In the genomic region with DNA sequence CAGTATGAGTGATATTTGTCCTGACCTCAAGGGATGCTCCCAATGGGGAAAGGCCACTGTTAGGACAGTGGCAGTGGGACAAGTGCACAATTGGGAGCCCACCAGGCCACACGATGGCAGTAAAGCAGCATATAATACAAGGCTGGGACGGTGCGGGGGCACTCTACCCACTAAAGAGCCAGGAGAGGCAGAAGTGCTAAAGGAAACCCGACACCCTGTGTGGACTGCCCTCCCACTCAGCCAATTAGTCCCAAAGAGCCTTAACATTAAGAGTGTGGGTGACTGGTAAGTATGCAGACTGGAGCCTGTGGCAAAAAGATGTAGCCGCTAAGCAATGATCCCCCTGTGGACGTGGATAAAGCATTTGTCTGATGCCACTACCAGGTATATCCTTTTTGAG, we compare ENCODE assay signal across 9 cellular contexts. TPM values are rescaled to one million over a fixed set of nuclear protein-coding genes. Genes with fewer than 3 reads are reported as not detected.
DNase-seq lines count a peak whose midpoint lies in the region; ATAC-seq and TF ChIP-seq lines count a peak whose summit lies in the region.
"Had no signal": no experiment of that assay in that cellular context is flagged by ENCODE, and none has a peak within 500 bp of the region (broad histone marks: within the 10 kb centered on the region; RNA-seq: fewer than 3 reads in every experiment).

No MANE protein-coding gene starts in this region.

- CTCF ChIA-PET in OCI-LY7 (lab: Charles Lee; ENCODE audit: unreplicated experiment), result interaction anchor here (0.7 to 1.5 kb wide), 2 partner anchors 9 to 204 kb away, joined by 3 read pairs; a partner anchor contains a TSS

- no peak for TF ChIP-seq EP300 in neural cell (conservative IDR thresholded peaks at IDR 0.05; ENCODE audit: poor library complexity, severe bottlenecking)

- H3K79me2 ChIP-seq in OCI-LY7 (ENCODE audit: insufficient read depth, low read depth, low read length) (no peaks in the 10 kb centered on the region), neural cell (replicated peaks; ENCODE audit: insufficient read depth, low read length) (no peaks in the 10 kb centered on the region)

- H3K27ac Mint-ChIP-seq in stimulated activated naive CD8-positive, alpha-beta T cell treated with anti-CD3 and anti-CD28 coated beads, Interleukin-15, amount 100 ng/mL, for 72 hours, result peak overlapping the region in 1 of 2 donors; percentile 30

- H3K9ac ChIP-seq in neural cell (ENCODE audit: low read length), result no peak overlapping the region
- H3K9ac ChIP-seq: BLaER1 had no signal

- H3K27me3 ChIP-seq in esophagus squamous epithelium (no peaks in the 10 kb centered on the region), neural cell (ENCODE audit: insufficient read depth, low read depth, low read length) (no peaks in the 10 kb centered on the region)
- H3K27me3 ChIP-seq: BLaER1 had no signal

- H3K4me2 ChIP-seq in OCI-LY7 (ENCODE audit: low read length) (peak overlapping the region; percentile 77), neural cell (ENCODE audit: low read length) (no peak overlapping the region)

- peaks cover 10% of the 10 kb centered on the region for H3K4me1 Mint-ChIP-seq in stimulated activated naive CD8-positive, alpha-beta T cell treated with anti-CD3 and anti-CD28 coated beads, Interleukin-15, amount 100 ng/mL, for 72 hours

- peak overlapping the region in 1 of 2 donors; percentile 44 for H3K4me3 Mint-ChIP-seq in stimulated activated naive CD8-positive, alpha-beta T cell treated with anti-CD3 and anti-CD28 coated beads, Interleukin-15, amount 100 ng/mL, for 72 hours

- no peaks in the 10 kb centered on the region for H4K20me1 ChIP-seq in OCI-LY7 (ENCODE audit: insufficient read depth, low read length)
- no peaks in the 10 kb centered on the region for H4K20me1 ChIP-seq in neural cell (ENCODE audit: insufficient read depth)
- H4K20me1 ChIP-seq: BLaER1 had no signal

- H3K27me3 Mint-ChIP-seq in stimulated activated naive CD8-positive, alpha-beta T cell treated with anti-CD3 and anti-CD28 coated beads, Interleukin-15, amount 100 ng/mL, for 72 hours, result no peaks in the 10 kb centered on the region

- H3K4me1 ChIP-seq in OCI-LY7 (ENCODE audit: insufficient read depth, low read length, poor library complexity, severe bottlenecking) (peaks cover 54% of the 10 kb centered on the region), esophagus squamous epithelium (peaks cover 16 to 62% (median 18%) of the 10 kb centered on the region in 3 donors)

- H3F3A ChIP-seq in neural cell (ENCODE audit: insufficient read depth, low read length, poor library complexity, severe bottlenecking), result no peaks in the 10 kb centered on the region

- H2AFZ ChIP-seq in OCI-LY7 (ENCODE audit: low read length), result peak overlapping the region; percentile 93
- H2AFZ ChIP-seq in neural cell (ENCODE audit: low read depth, low read length), result no peak overlapping the region

- H3K9me3 Mint-ChIP-seq in stimulated activated naive CD8-positive, alpha-beta T cell treated with anti-CD3 and anti-CD28 coated beads, Interleukin-15, amount 100 ng/mL, for 72 hours, result no peaks in the 10 kb centered on the region

- no peak for TF ChIP-seq POLR2A in esophagus squamous epithelium (IDR thresholded peaks at IDR 0.05)

- H3K9me3 ChIP-seq in OCI-LY7 (ENCODE audit: low read length) (no peaks in the 10 kb centered on the region), esophagus squamous epithelium (no peaks in the 10 kb centered on the region), neural cell (ENCODE audit: low read length) (no peaks in the 10 kb centered on the region)

- DNase-seq in NCI-H1436 (lab: John Stamatoyannopoulos, UW) (peak; percentile 31), NCI-H1436 treated with DMSO at 0.1 percent for 48 hours (lab: John Stamatoyannopoulos, UW) (no peak), HT-29 (ENCODE audit: low spot score) (peak; percentile 84), OCI-LY7 (ENCODE audit: low spot score) (peak; percentile 90), activated T-cell treated with anti-CD3 and anti-CD28 coated beads for 4 hours (peak; percentile 36), esophagus squamous epithelium (lab: John Stamatoyannopoulos, UW) (no peak)
- peak; percentile 68 to 71 for DNase-seq in stimulated activated naive CD8-positive, alpha-beta T cell treated with anti-CD3 and anti-CD28 coated beads, Interleukin-15, amount 100 ng/mL, for 72 hours

- peak overlapping the region; percentile 30 for H3K27ac ChIP-seq in OCI-LY7 (ENCODE audit: low read depth, low read length, poor library complexity, severe bottlenecking)
- peak overlapping the region; percentile 64 to 86 (median 78) for H3K27ac ChIP-seq in esophagus squamous epithelium
- no peak overlapping the region for H3K27ac ChIP-seq in neural cell (ENCODE audit: low read length)
- H3K27ac ChIP-seq: BLaER1 had no signal

- peak; percentile 44 for TF ChIP-seq RAD21 in neural cell (conservative IDR thresholded peaks at IDR 0.05)

- H3K9me2 ChIP-seq in OCI-LY7 (ENCODE audit: insufficient read depth, low read length), result no peaks in the 10 kb centered on the region
- H3K9me2 ChIP-seq in neural cell (ENCODE audit: insufficient read depth, low read length), result no peaks in the 10 kb centered on the region

- 10 to 16% methylated on average over 4 to 6 of the region's 6 CpGs for WGBS in esophagus squamous epithelium, 2 donors

- ATAC-seq in stimulated activated naive CD8-positive, alpha-beta T cell treated with anti-CD3 and anti-CD28 coated beads, Interleukin-15, amount 100 ng/mL, for 72 hours, result peak; percentile 100

- intact Hi-C loops in OCI-LY7 (cut with micrococcal nuclease; ENCODE audit: unreplicated experiment), result loop anchor here (1.0 to 2.0 kb wide), 3 partner anchors 38 to 204 kb away; no protein-coding TSS in a partner anchor
- intact Hi-C loops in esophagus squamous epithelium (cut with DNase I), result no loop called here

- H3K4me3 ChIP-seq in OCI-LY7 (ENCODE audit: low read depth, low read length, poor library complexity, severe bottlenecking) (peak overlapping the region; percentile 60), esophagus squamous epithelium (peak overlapping the region in 2 of 4 donors; percentile 9 to 45), neural cell (ENCODE audit: low read length) (no peak overlapping the region)
- H3K4me3 ChIP-seq: BLaER1 had no signal

- TF ChIP-seq CTCF in OCI-LY7 (conservative IDR thresholded peaks at IDR 0.05; ENCODE audit: low read length), result peak; percentile 98
- peak; percentile 37 to 68 (median 52) for TF ChIP-seq CTCF in esophagus squamous epithelium (IDR thresholded peaks at IDR 0.05)
- TF ChIP-seq CTCF in neural cell (IDR thresholded peaks at IDR 0.05; ENCODE audit: poor library complexity, severe bottlenecking), result peak; percentile 55

- H3K36me3 ChIP-seq in OCI-LY7 (ENCODE audit: insufficient read depth, low read length) (no peaks in the 10 kb centered on the region), esophagus squamous epithelium (no peaks in the 10 kb centered on the region), neural cell (ENCODE audit: insufficient read depth, low read length) (no peaks in the 10 kb centered on the region)
- H3K36me3 ChIP-seq: BLaER1 had no signal

- POLR2A ChIA-PET in OCI-LY7 (lab: Charles Lee), result no interaction called here

- no TSS peak for BruUV-seq in OCI-LY7 (replicated peaks; lab: Mats Ljungman, UMichigan)

TF ChIP-seq in neural cell, 6 proteins besides CTCF, POLR2A, EP300 and RAD21:
- TF ChIP-seq EZH2 (IDR thresholded peaks at IDR 0.05; ENCODE audit: borderline replicate concordance, insufficient read depth, low read length, poor library complexity, severe bottlenecking) (no peak), SMC3 (conservative IDR thresholded peaks at IDR 0.05; ENCODE audit: poor library complexity) (peak; percentile 30)

RNA-seq across cellular contexts. Expression of a gene that starts 8.2 kb away (rescaled TPM):
- 3.4 and 4.4 TPM in 2 replicates for total RNA-seq in HT-29 (2014; rRNA removed; shearing (Covaris generic))
- total RNA-seq in OCI-LY7 (2014; rRNA removed; shearing (Covaris generic)), result 61.4 and 62.4 TPM in 2 replicates
- total RNA-seq in OCI-LY7 (2022), result 82.0 and 83.5 TPM in 2 replicates
- total RNA-seq in esophagus squamous epithelium, result 10 to 100 TPM in 2 of 4 donors, 1 to 10 TPM in 2; 6.4 to 15.6 (median 10.8) TPM
- polyA plus RNA-seq in neural cell, result 19.4 and 28.5 TPM in 2 replicates
- 21.7 and 24.2 TPM in 2 replicates for polyA minus RNA-seq in neural cell

RNA-seq across cellular contexts. Expression of a gene that starts 9.4 kb away (rescaled TPM):
- total RNA-seq in HT-29 (2014; rRNA removed; shearing (Covaris generic)), result not detected in 2 replicates
- total RNA-seq in OCI-LY7 (2014; rRNA removed; shearing (Covaris generic)), result 18.2 and 34.6 TPM in 2 replicates
- total RNA-seq in OCI-LY7 (2022), result 33.6 and 56.8 TPM in 2 replicates
- under 1 TPM in 1 of 4 donors, not detected in 3; 0.76 TPM for total RNA-seq in esophagus squamous epithelium
- not detected in 2 replicates for polyA plus RNA-seq in neural cell
- polyA minus RNA-seq in neural cell, result not detected in 2 replicates

RNA-seq across cellular contexts. Expression of a gene that starts 44.5 kb away (rescaled TPM):
- total RNA-seq in HT-29 (2014; rRNA removed; shearing (Covaris generic)), result 16.3 and 33.6 TPM in 2 replicates
- 74.5 and 83.4 TPM in 2 replicates for total RNA-seq in OCI-LY7 (2014; rRNA removed; shearing (Covaris generic))
- total RNA-seq in OCI-LY7 (2022) (72.9 and 75.4 TPM in 2 replicates), esophagus squamous epithelium (10 to 100 TPM in 1 of 4 donors, 1 to 10 TPM in 3; 2.7 to 14.2 (median 7.0) TPM)
- polyA plus RNA-seq in neural cell, result 9.8 and 12.3 TPM in 2 replicates
- 17.7 and 21.9 TPM in 2 replicates for polyA minus RNA-seq in neural cell

Comparison
In these comparisons a context has a peak if more than half of its experiments do, and no peak if none do; other contexts are left out.
1. DNase-seq: peak in NCI-H1436 (single experiment), HT-29 (single experiment), OCI-LY7 (single experiment), activated T-cell treated with anti-CD3 and anti-CD28 coated beads for 4 hours (single experiment) and stimulated activated naive CD8-positive, alpha-beta T cell treated with anti-CD3 and anti-CD28 coated beads, Interleukin-15, amount 100 ng/mL, for 72 hours (2 of 2); none in NCI-H1436 treated with DMSO at 0.1 percent for 48 hours (single experiment) and esophagus squamous epithelium (single experiment).
2. RNA of a gene that starts 9.4 kb away (total RNA-seq): 18.2 to 56.8 TPM in OCI-LY7; not detected in HT-29 and 0.76 TPM in esophagus squamous epithelium; every median in the first group is over 10 times any median in the second.
3. Peak in every context shown above with its lines, with median percentiles within 50 percentile points of each other: CTCF ChIP-seq.